8 cellular contexts compared by ENCODE assay signal in genomic region chr14:94173885-94174621, GRCh38. TPM values are rescaled to one million over a fixed set of nuclear protein-coding genes. Genes with fewer than 3 reads are reported as not detected.
DNase-seq lines count a peak whose midpoint lies in the region; ATAC-seq, FAIRE-seq and TF ChIP-seq lines count a peak whose summit lies in the region.

A gene with protein sequence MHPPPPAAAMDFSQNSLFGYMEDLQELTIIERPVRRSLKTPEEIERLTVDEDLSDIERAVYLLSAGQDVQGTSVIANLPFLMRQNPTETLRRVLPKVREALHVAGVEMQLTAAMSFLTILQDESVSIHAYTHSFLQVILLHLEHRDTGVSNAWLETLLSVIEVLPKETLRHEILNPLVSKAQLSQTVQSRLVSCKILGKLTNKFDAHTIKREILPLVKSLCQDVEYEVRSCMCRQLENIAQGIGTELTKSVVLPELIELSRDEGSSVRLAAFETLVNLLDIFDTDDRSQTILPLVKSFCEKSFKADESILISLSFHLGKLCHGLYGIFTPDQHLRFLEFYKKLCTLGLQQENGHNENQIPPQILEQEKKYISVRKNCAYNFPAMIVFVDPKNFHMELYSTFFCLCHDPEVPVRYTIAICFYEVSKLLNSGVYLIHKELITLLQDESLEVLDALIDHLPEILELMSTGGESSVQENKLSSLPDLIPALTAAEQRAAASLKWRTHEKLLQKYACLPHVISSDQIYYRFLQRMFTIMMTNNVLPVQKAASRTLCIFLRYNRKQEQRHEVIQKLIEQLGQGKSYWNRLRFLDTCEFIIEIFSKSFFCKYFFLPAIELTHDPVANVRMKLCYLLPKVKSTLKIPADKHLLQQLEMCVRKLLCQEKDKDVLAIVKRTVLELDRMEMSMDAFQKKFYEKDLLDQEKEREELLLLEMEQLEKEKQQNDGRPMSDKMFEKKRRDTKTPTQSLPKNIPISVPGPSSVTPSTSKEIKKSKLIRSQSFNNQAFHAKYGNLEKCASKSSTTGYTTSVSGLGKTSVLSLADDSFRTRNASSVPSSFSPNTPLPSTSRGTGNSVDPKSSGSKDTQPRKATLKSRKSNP (plus strand): TSS chr14:94174322. CDS start chr14:94174466, 144 bp downstream.

- H3K4me3 ChIP-seq in BLaER1: peak within 1 kb of the TSS; percentile 75
- H3K4me3 ChIP-seq in H1 (ENCODE audit: extremely low read depth in 1 of 4, insufficient read depth in 2 of 4, low read depth in 3 of 4, low read length in 4 of 4): peak within 1 kb of the TSS; percentile 67 to 97 (median 86)
- peak within 1 kb of the TSS; percentile 66 for H3K4me3 ChIP-seq in mesendoderm (ENCODE audit: low read length)

- H2BK12ac ChIP-seq in H1 (ENCODE audit: low read depth, low read length): no peak within 1 kb of the TSS

- 0 out of 3 replicates have a peak, but pooled peaks of 1 of the 2 experiments have one; percentile 19 for TF ChIP-seq POLR2A in H1 (IDR thresholded peaks at IDR 0.05; ENCODE audit: control extremely low read depth in 1 of 2, low read depth in 2 of 2, low read length in 2 of 2)

- H3K56ac ChIP-seq in H1 (replicated peaks; ENCODE audit: insufficient read length, low read depth, low read length) (no peak within 1 kb of the TSS), mesendoderm (ENCODE audit: low read length) (peak within 1 kb of the TSS; percentile 88)

- H3K27ac ChIP-seq in BLaER1 (peak within 1 kb of the TSS; percentile 60; the same call in 1 of the 2 replicates), H1 (ENCODE audit: low read depth, low read length) (0 out of 2 replicates have a peak within 1 kb of the TSS, but pooled peaks have one; percentile 39), mesendoderm (ENCODE audit: low read depth, low read length) (no peak within 1 kb of the TSS)

- FAIRE-seq in H1 (lab: Jason Lieb, UNC): no peak

- no peak within 1 kb of the TSS for H2BK15ac ChIP-seq in H1 (ENCODE audit: low read length)
- H2BK15ac ChIP-seq in mesendoderm (replicated peaks; ENCODE audit: low read depth): no peak within 1 kb of the TSS

- CTCF ChIA-PET in H1 (lab: Charles Lee; ENCODE audit: partially characterized antibody): interaction anchor here (1.0 to 2.0 kb wide), 7 partner anchors 8 to 234 kb away, joined by 3 to 7 read pairs (median 4); partner anchors contain the start of gene IFI27L2

- H3K4me1 ChIP-seq in BLaER1: peaks cover 5% of the 10 kb centered on the region; the same call in 1 of the 2 replicates
- H3K4me1 ChIP-seq in H1 (replicated peaks in 1 of 4; ENCODE audit: control insufficient read depth in 3 of 4, insufficient read depth in 4 of 4, low read length in 3 of 4): peaks cover 0 to 6% (median 3%) of the 10 kb centered on the region in 4 experiments; a peak in 5 of 7 replicates
- peaks cover 2% of the 10 kb centered on the region for H3K4me1 ChIP-seq in mesendoderm (ENCODE audit: control insufficient read depth, low read depth, low read length)

- H4K91ac ChIP-seq in H1 (replicated peaks; ENCODE audit: insufficient read length, low read length): peak within 1 kb of the TSS; percentile 11

- POLR2A ChIA-PET in H1 (lab: Charles Lee; ENCODE audit: partially characterized antibody): interaction anchor here (0.6 to 1.7 kb wide), 3 partner anchors 10 to 949 kb away, joined by 3 to 6 read pairs (median 3); partner anchors contain the start of gene OTUB2

- H3K79me2 ChIP-seq in H1 (ENCODE audit: control insufficient read depth in 1 of 2, insufficient read depth in 2 of 2, low read length in 2 of 2) (peaks cover 0 to 16% of the 10 kb centered on the region in 2 experiments; a peak in 2 of 4 replicates), mesendoderm (ENCODE audit: control insufficient read depth, insufficient read depth, low read length) (no peaks in the 10 kb centered on the region)

- TF ChIP-seq CTCF in H1 (IDR thresholded peaks at IDR 0.05; ENCODE audit: control extremely low read depth in 1 of 3, insufficient read depth in 1 of 3, low read depth in 1 of 3, low read length in 3 of 3): no peak

- H3K4me2 ChIP-seq in BLaER1 (peak within 1 kb of the TSS; percentile 94), H1 (ENCODE audit: insufficient read depth in 1 of 2, low read depth in 2 of 2, low read length in 2 of 2) (peak within 1 kb of the TSS; percentile 83 to 97), mesendoderm (ENCODE audit: low read length) (peak within 1 kb of the TSS; percentile 75)

- H3K36me3 ChIP-seq in BLaER1 (no peaks in the 10 kb centered on the region), H1 (ENCODE audit: control insufficient read depth in 2 of 4, insufficient read depth in 4 of 4, low read length in 3 of 4) (no peaks in the 10 kb centered on the region; a peak in 1 of 8 replicates), mesendoderm (ENCODE audit: control insufficient read depth, insufficient read depth, low read length) (no peaks in the 10 kb centered on the region)

- H2BK5ac ChIP-seq in H1 (ENCODE audit: low read depth, low read length) (no peak within 1 kb of the TSS; the same call in 1 of the 2 replicates), mesendoderm (ENCODE audit: low read length) (no peak within 1 kb of the TSS)

- H4K20me1 ChIP-seq in BLaER1 (peaks cover 23% of the 10 kb centered on the region; the same call in 1 of the 2 replicates), H1 (replicated peaks in 1 of 2; ENCODE audit: control insufficient read depth in 1 of 2, insufficient read depth in 2 of 2, low read length in 2 of 2) (no peaks in the 10 kb centered on the region)

- peak within 1 kb of the TSS; percentile 72 for H3K14ac ChIP-seq in H1 (ENCODE audit: insufficient read length)

- H4K5ac ChIP-seq in H1 (ENCODE audit: insufficient read length, low read depth, low read length): peak within 1 kb of the TSS; percentile 36
- no peak within 1 kb of the TSS for H4K5ac ChIP-seq in mesendoderm (ENCODE audit: low read length)

- peak within 1 kb of the TSS; percentile 70; the same call in 1 of the 2 replicates for H3K9ac ChIP-seq in BLaER1
- peak within 1 kb of the TSS; percentile 24 to 67 (median 38); a peak in 5 of 7 replicates for H3K9ac ChIP-seq in H1 (replicated peaks in 1 of 4; ENCODE audit: extremely low read depth in 1 of 4, low read depth in 3 of 4, low read length in 3 of 4)
- H3K9ac ChIP-seq in mesendoderm (ENCODE audit: low read length): peak within 1 kb of the TSS; percentile 70

- peak within 1 kb of the TSS; percentile 85 for H2AFZ ChIP-seq in H1 (ENCODE audit: low read length)

- TF ChIP-seq RAD21 in H1 (IDR thresholded peaks at IDR 0.05 in 1 of 2, conservative IDR thresholded peaks at IDR 0.05 in 1 of 2; ENCODE audit: low read depth in 2 of 2, low read length in 2 of 2): no peak

- no peak for TF ChIP-seq EP300 in H1 (IDR thresholded peaks at IDR 0.05; ENCODE audit: borderline replicate concordance in 1 of 2, low read depth in 2 of 2, low read length in 2 of 2)

- H3K27me3 ChIP-seq in BLaER1 (peaks cover 40% of the 10 kb centered on the region), H1 (replicated peaks in 1 of 4; ENCODE audit: control insufficient read depth in 3 of 4, extremely low read depth in 1 of 4, insufficient read depth in 3 of 4, low read length in 3 of 4) (peaks cover 0 to 4% (median 0%) of the 10 kb centered on the region in 4 experiments; a peak in 2 of 7 replicates), mesendoderm (ENCODE audit: insufficient read depth, low read length, poor library complexity) (peaks cover 3% of the 10 kb centered on the region)

- peaks cover 9% of the 10 kb centered on the region; the same call in 1 of the 2 replicates for H3K23me2 ChIP-seq in H1 (ENCODE audit: low read depth, low read length)

- H4K8ac ChIP-seq in H1 (ENCODE audit: extremely low read depth, insufficient read depth, low read length): no peak within 1 kb of the TSS; the same call in 1 of the 2 replicates
- H4K8ac ChIP-seq in mesendoderm (ENCODE audit: low read depth, low read length): no peak within 1 kb of the TSS

- H2AK5ac ChIP-seq in H1 (ENCODE audit: low read depth, low read length) (no peak within 1 kb of the TSS), mesendoderm (ENCODE audit: low read length) (no peak within 1 kb of the TSS)

- WGBS in H1 (ENCODE audit: extremely low coverage in 1 of 2, insufficient coverage in 1 of 2, insufficient read length in 1 of 2, insufficient replicate concordance in 2 of 2, low coverage in 1 of 2, low lambda C conversion rate in 2 of 2, missing lambda C conversion rate in 1 of 2), 2 experiments: 6% methylated on average over 15 of the region's 87 CpGs; no CpG with 5 or more reads in 1 of the 2 experiments
- no CpG with 5 or more reads among the region's 87 CpGs for WGBS in mesendoderm (ENCODE audit: extremely low coverage, insufficient coverage, low lambda C conversion rate)

- DNase-seq in NK-92 (lab: John Stamatoyannopoulos, UW; ENCODE audit: unreplicated experiment) (peak; percentile 56), H1 (ENCODE audit: low read depth in 1 of 2, low spot score in 2 of 2) (peak; percentile 78 to 95), mesendoderm (peak; percentile 95)
- DNase-seq in activated CD8-positive, alpha-beta memory T cell treated with anti-CD3 and anti-CD28 coated beads for 48 hours (ENCODE audit: low read depth in 2 of 3, low spot score in 2 of 3): peak; percentile 50 to 65 (median 57)
- DNase-seq in stimulated activated CD8-positive, alpha-beta memory T cell treated with anti-CD3 and anti-CD28 coated beads, Interleukin-12 subunit alpha, Interleukin-12 subunit beta, amount 100 ng/mL, for 4 hours (ENCODE audit: low read depth): peak; percentile 76

- ATAC-seq in GM19438 (IDR thresholded peaks at IDR 0.05; ENCODE audit: low read depth, unreplicated experiment): peak; percentile 79
- ATAC-seq in HG03571 (IDR thresholded peaks at IDR 0.05; ENCODE audit: unreplicated experiment): peak; percentile 82

- H3K9me3 ChIP-seq in BLaER1 (no peaks in the 10 kb centered on the region), H1 (ENCODE audit: insufficient read depth in 2 of 2, low read depth in 1 of 2, low read length in 1 of 2) (no peaks in the 10 kb centered on the region)

- no peaks in the 10 kb centered on the region for H3K79me1 ChIP-seq in H1 (ENCODE audit: low read depth, low read length)
- no peaks in the 10 kb centered on the region for H3K79me1 ChIP-seq in mesendoderm (ENCODE audit: low read length)

- no peak within 1 kb of the TSS for H3K4ac ChIP-seq in H1 (replicated peaks; ENCODE audit: insufficient read length, low read depth, low read length)
- no peak within 1 kb of the TSS for H3K4ac ChIP-seq in mesendoderm (ENCODE audit: low read depth, low read length)

- peak within 1 kb of the TSS; percentile 85; the same call in 1 of the 2 replicates for H3K18ac ChIP-seq in H1 (ENCODE audit: extremely low read depth, low read length)
- H3K18ac ChIP-seq in mesendoderm (ENCODE audit: low read length): peak within 1 kb of the TSS; percentile 61

- H3K23ac ChIP-seq in H1 (ENCODE audit: insufficient read length): no peak within 1 kb of the TSS
- H3K23ac ChIP-seq in mesendoderm (ENCODE audit: low read length): peak within 1 kb of the TSS; percentile 69

- no peak within 1 kb of the TSS for H2BK20ac ChIP-seq in H1 (ENCODE audit: low read length)

- H2BK120ac ChIP-seq in H1 (replicated peaks; ENCODE audit: low read depth, low read length): no peak within 1 kb of the TSS
- no peak within 1 kb of the TSS for H2BK120ac ChIP-seq in mesendoderm (ENCODE audit: low read depth, low read length)

RNA-seq across cellular contexts. Expression of the gene that starts here (rescaled TPM):
- total RNA-seq in H1 (2021; fragmentation: NEBNext Ultra II Directional; extraction: Animal tissue kit (Norgen Biotek cat#: 25700)): 9.4 and 9.6 TPM in 2 replicates
- polyA plus RNA-seq in H1 (2011; rRNA removed): 2.5 and 3.3 TPM in 2 replicates
- polyA plus RNA-seq in H1 (2011; cell fraction: cytosol; rRNA removed): 4.9 TPM
- 7.5 TPM for polyA plus RNA-seq in H1 (2011; cell fraction: nucleus; rRNA removed)
- 5.3 to 6.9 TPM (median 6.0 TPM) in 4 replicates for polyA plus RNA-seq in H1 (2012, experiment 1 of 2)
- polyA plus RNA-seq in H1 (2012, experiment 2 of 2): 1.4 TPM
- polyA plus RNA-seq in H1 (2013, experiment 1 of 2): 3.8 TPM
- polyA plus RNA-seq in H1 (2013, experiment 2 of 2): 4.1 TPM
- polyA minus RNA-seq in H1 (2011; rRNA and poly(A)+ RNA removed): 17.7 and 32.5 TPM in 2 replicates
- 8.6 TPM for polyA minus RNA-seq in H1 (2011; cell fraction: cytosol; rRNA and poly(A)+ RNA removed)
- polyA minus RNA-seq in H1 (2011; cell fraction: nucleus; rRNA and poly(A)+ RNA removed): 28.2 TPM
- polyA plus RNA-seq in mesendoderm (2013, experiment 1 of 2): 2.1 TPM
- polyA plus RNA-seq in mesendoderm (2013, experiment 2 of 2): 1.8 TPM
